Comparison of ENCODE assay signal across 23 cellular contexts in genomic region chr2:5725072-5725471, GRCh38. TPM values are rescaled to one million over a fixed set of nuclear protein-coding genes. Genes with fewer than 3 reads are reported as not detected.
DNase-seq lines count a peak whose midpoint lies in the region; ATAC-seq and TF ChIP-seq lines count a peak whose summit lies in the region.
"Had no signal": no experiment of that assay in that cellular context is flagged by ENCODE, and none has a peak within 500 bp of the region (broad histone marks: within the 10 kb centered on the region; RNA-seq: fewer than 3 reads in every experiment).

No MANE protein-coding gene starts in this region.

- H4K20me1 ChIP-seq in smooth muscle cell (ENCODE audit: low read depth) (no peaks in the 10 kb centered on the region), mammary epithelial cell (ENCODE audit: insufficient read depth, low read length) (no peaks in the 10 kb centered on the region)

- CTCF ChIA-PET in mammary epithelial cell (lab: Charles Lee; ENCODE audit: low non-redundant PET): no interaction called here

- no peaks in the 10 kb centered on the region for H3K36me3 Mint-ChIP-seq in brain
- H3K36me3 Mint-ChIP-seq: CD4-positive, alpha-beta memory T cell had no signal

- no TSS peak for BruUV-seq in mammary epithelial cell (replicated peaks; lab: Mats Ljungman, UMichigan)

- dilution Hi-C loops in mammary epithelial cell (cut with HindIII; ENCODE audit: low sequenced_read_pairs): no loop called here

- no peaks in the 10 kb centered on the region for H3K36me3 ChIP-seq in HUES48 (ENCODE audit: control insufficient read depth, insufficient read depth, low read length)
- H3K36me3 ChIP-seq in iPS-18a (ENCODE audit: control insufficient read depth, low read depth, low read length): no peaks in the 10 kb centered on the region
- no peaks in the 10 kb centered on the region for H3K36me3 ChIP-seq in smooth muscle cell (ENCODE audit: low read depth)
- H3K36me3 ChIP-seq in mammary epithelial cell (ENCODE audit: insufficient read depth, low read length): no peaks in the 10 kb centered on the region

- no peaks in the 10 kb centered on the region for H3K27me3 Mint-ChIP-seq in brain

- in situ Hi-C loops in mammary epithelial cell (cut with MboI; ENCODE audit: low sequenced_read_pairs in 2 of 2): no loop called here

- no peak overlapping the region for H2AFZ ChIP-seq in smooth muscle cell (ENCODE audit: low read depth)
- H2AFZ ChIP-seq in mammary epithelial cell (ENCODE audit: low read depth, low read length): no peak overlapping the region

- H3K27ac Mint-ChIP-seq in brain: peak overlapping the region; percentile 88 to 97 (median 93)
- H3K27ac Mint-ChIP-seq: CD4-positive, alpha-beta memory T cell had no signal

- no peak for ATAC-seq in HG02588 (IDR thresholded peaks at IDR 0.05; ENCODE audit: unreplicated experiment)
- ATAC-seq: PC-3 had no signal

- intact Hi-C loops in mammary epithelial cell (cut with micrococcal nuclease): no loop called here

- H3F3A ChIP-seq in smooth muscle cell (ENCODE audit: low read depth): no peaks in the 10 kb centered on the region

- peaks cover 57% of the 10 kb centered on the region for H3K4me1 Mint-ChIP-seq in brain

- H3K4me1 ChIP-seq in HUES48 (ENCODE audit: control insufficient read depth, insufficient read depth, low read length) (peaks cover 17% of the 10 kb centered on the region), iPS-18a (ENCODE audit: control insufficient read depth, low read depth, low read length) (peaks cover 24% of the 10 kb centered on the region), smooth muscle cell (ENCODE audit: low read depth) (peaks cover 18% of the 10 kb centered on the region), mammary epithelial cell (ENCODE audit: insufficient read depth, low read length) (no peaks in the 10 kb centered on the region)

- no peak for DNase-seq in smooth muscle cell (lab: John Stamatoyannopoulos, UW; ENCODE audit: unreplicated experiment)
- no peak for DNase-seq in H4 (ENCODE audit: low spot score)
- no peak for DNase-seq in mammary epithelial cell
- DNase-seq: CD4-positive, alpha-beta memory T cell; COR-L47; GF-D8; KBM-7; MV-4-11; NCI-H1105; NCI-H1436 treated with DMSO at 0.1 percent for 48 hours; NCI-H187 treated with DMSO at 0.1 percent for 48 hours; NCI-H524 treated with DMSO at 0.1 percent for 48 hours; NCI-H774; PC-3; T-helper 1 cell had no signal

- H3K27me3 ChIP-seq in HUES48 (ENCODE audit: control insufficient read depth, insufficient read depth, low read length) (no peaks in the 10 kb centered on the region), iPS-18a (ENCODE audit: control insufficient read depth, insufficient read depth, low read length) (no peaks in the 10 kb centered on the region), smooth muscle cell (ENCODE audit: low read depth) (no peaks in the 10 kb centered on the region), mammary epithelial cell (ENCODE audit: insufficient read depth, low read length) (no peaks in the 10 kb centered on the region)

- WGBS in smooth muscle cell (ENCODE audit: low lambda C conversion rate): 95% methylated on average over 1 of the region's 1 CpG
- 43% methylated on average over 1 of the region's 1 CpG for WGBS in mammary epithelial cell (ENCODE audit: low coverage, missing lambda C conversion rate)

- peak overlapping the region in 2 of 5 experiments; percentile 82 to 84 for H3K4me3 Mint-ChIP-seq in brain
- H3K4me3 Mint-ChIP-seq: CD4-positive, alpha-beta memory T cell had no signal

- H3K4me3 ChIP-seq in HUES48 (ENCODE audit: low read depth, low read length): peak overlapping the region; percentile 67
- peak overlapping the region; percentile 81 for H3K4me3 ChIP-seq in iPS-18a (ENCODE audit: low read length)
- no peak overlapping the region for H3K4me3 ChIP-seq in smooth muscle cell
- no peak overlapping the region for H3K4me3 ChIP-seq in mammary epithelial cell (replicated peaks in 1 of 3; ENCODE audit: insufficient read depth in 1 of 3, low read depth in 2 of 3, low read length in 3 of 3)

- H3K4me2 ChIP-seq in smooth muscle cell (peak overlapping the region; percentile 82), mammary epithelial cell (ENCODE audit: insufficient read depth, low read depth, low read length) (no peak overlapping the region)

- H3K9ac ChIP-seq in HUES48 (ENCODE audit: low read depth, low read length) (peak overlapping the region; percentile 16), iPS-18a (ENCODE audit: low read length) (peak overlapping the region; percentile 72), smooth muscle cell (ENCODE audit: low read depth) (no peak overlapping the region), mammary epithelial cell (ENCODE audit: insufficient read depth, low read length) (no peak overlapping the region)

- peak overlapping the region; percentile 92 for H3K27ac ChIP-seq in HUES48 (ENCODE audit: low read depth, low read length)
- no peak overlapping the region for H3K27ac ChIP-seq in iPS-18a (ENCODE audit: low read length)
- H3K27ac ChIP-seq in smooth muscle cell (ENCODE audit: low read depth): no peak overlapping the region
- no peak overlapping the region for H3K27ac ChIP-seq in mammary epithelial cell (ENCODE audit: insufficient read depth, low read depth, low read length)
- H3K27ac ChIP-seq: HL-60 had no signal

- H3K9me3 ChIP-seq in HUES48 (ENCODE audit: control insufficient read depth, insufficient read depth, low read length): no peaks in the 10 kb centered on the region
- no peaks in the 10 kb centered on the region for H3K9me3 ChIP-seq in iPS-18a (ENCODE audit: control insufficient read depth, low read depth, low read length)
- H3K9me3 ChIP-seq in smooth muscle cell (replicated peaks; ENCODE audit: low read depth): no peaks in the 10 kb centered on the region
- peaks cover 8% of the 10 kb centered on the region for H3K9me3 ChIP-seq in mammary epithelial cell (replicated peaks; ENCODE audit: insufficient read depth, low read length)

- TF ChIP-seq CTCF in brain (conservative IDR thresholded peaks at IDR 0.05) (no peak), smooth muscle cell (IDR thresholded peaks at IDR 0.05; ENCODE audit: borderline replicate concordance, insufficient read depth, poor library complexity, severe bottlenecking) (no peak), mammary epithelial cell (conservative IDR thresholded peaks at IDR 0.05 in 1 of 2, IDR thresholded peaks at IDR 0.05 in 1 of 2; ENCODE audit: extremely low read depth in 1 of 2, insufficient read depth in 1 of 2, low read depth in 1 of 2, low read length in 2 of 2) (no peak)

- H3K9me3 Mint-ChIP-seq in brain: no peaks in the 10 kb centered on the region

- no peaks in the 10 kb centered on the region for H3K79me2 ChIP-seq in smooth muscle cell (ENCODE audit: low read depth)
- no peaks in the 10 kb centered on the region for H3K79me2 ChIP-seq in mammary epithelial cell (ENCODE audit: insufficient read depth, low read length)

RNA-seq across cellular contexts. Expression of gene SOX11, which starts 32.9 kb away (rescaled TPM):
- polyA plus RNA-seq in brain (ENCODE audit: insufficient read depth, low read depth, low replicate concordance) (14.3 TPM), smooth muscle cell (4.7 and 5.1 TPM in 2 replicates), mammary epithelial cell (not detected)
- total RNA-seq in smooth muscle cell (20.5 and 22.2 TPM in 2 replicates), mammary epithelial cell (under 1 TPM in 1 of 2 donors, not detected in 1; 0.82 TPM)
- total RNA-seq in H4 (2014; rRNA removed; shearing (Covaris generic)): 0.86 and 1.8 TPM in 2 replicates
- not detected for polyA minus RNA-seq in mammary epithelial cell
- total RNA-seq: CD4-positive, alpha-beta memory T cell; HT-29; MCF 10A; PC-3; SK-MEL-5 had no signal
- polyA plus RNA-seq: CD4-positive, alpha-beta memory T cell had no signal

Comparison
In these comparisons a context has a peak if more than half of its experiments do, and no peak if none do; other contexts are left out.
1. H3K4me3 ChIP-seq: peak in HUES48 (single experiment) and iPS-18a (single experiment); none in smooth muscle cell (single experiment) and mammary epithelial cell (0 of 3).
2. H3K9ac ChIP-seq: peak in HUES48 (single experiment) and iPS-18a (single experiment); none in smooth muscle cell (single experiment) and mammary epithelial cell (single experiment).